In the genomic region with DNA sequence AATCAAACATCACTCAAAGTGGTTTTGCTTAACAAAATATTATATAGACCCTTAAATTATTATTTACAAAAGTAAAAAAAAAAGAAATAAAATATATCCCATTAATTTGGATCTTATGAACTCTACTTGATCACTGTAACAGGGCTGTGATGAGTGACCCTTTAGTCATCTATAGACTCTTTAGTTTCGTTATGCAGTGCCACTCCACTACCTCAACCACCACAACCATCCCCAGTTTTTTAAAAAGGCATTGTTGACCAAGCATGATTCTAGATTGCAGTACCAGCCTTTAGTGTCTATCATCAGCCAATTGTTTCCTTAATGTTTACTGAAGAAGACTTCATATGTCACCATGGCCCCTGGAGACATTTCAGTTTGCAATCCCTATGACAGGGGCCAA, we compare ENCODE assay signal across 21 cellular contexts. TPM values are rescaled to one million over a fixed set of nuclear protein-coding genes. Genes with fewer than 3 reads are reported as not detected.
DNase-seq lines count a peak whose midpoint lies in the region; ATAC-seq, FAIRE-seq and TF ChIP-seq lines count a peak whose summit lies in the region.
"Had no signal": no experiment of that assay in that cellular context is flagged by ENCODE, and none has a peak within 500 bp of the region (broad histone marks: within the 10 kb centered on the region; RNA-seq: fewer than 3 reads in every experiment).

No MANE protein-coding gene starts in this region.

- ATAC-seq in HG03457 (IDR thresholded peaks at IDR 0.05; ENCODE audit: unreplicated experiment) (peak; percentile 55), GM19328 (IDR thresholded peaks at IDR 0.05; ENCODE audit: unreplicated experiment) (no peak)
- peak; percentile 64 for ATAC-seq in stimulated activated effector memory CD8-positive, alpha-beta T cell treated with anti-CD3 and anti-CD28 coated beads, Interleukin-12 subunit alpha, Interleukin-12 subunit beta, amount 100 ng/mL, for 72 hours
- ATAC-seq: left ventricle myocardium superior had no signal

- H3K36me3 ChIP-seq in GM23248 (ENCODE audit: low read depth): no peaks in the 10 kb centered on the region
- H3K36me3 ChIP-seq: ovary had no signal

- no peak overlapping the region for H3K27ac ChIP-seq in GM23248
- H3K27ac ChIP-seq: ovary, tibial artery had no signal

- H3K9me3 Mint-ChIP-seq in stimulated activated effector memory CD8-positive, alpha-beta T cell treated with anti-CD3 and anti-CD28 coated beads, Interleukin-12 subunit alpha, Interleukin-12 subunit beta, amount 100 ng/mL, for 72 hours: no peaks in the 10 kb centered on the region

- H3K4me3 Mint-ChIP-seq in stimulated activated effector memory CD8-positive, alpha-beta T cell treated with anti-CD3 and anti-CD28 coated beads, Interleukin-12 subunit alpha, Interleukin-12 subunit beta, amount 100 ng/mL, for 72 hours: no peak overlapping the region
- H3K4me3 Mint-ChIP-seq: WTC11 had no signal

- H3K9me3 ChIP-seq in GM23248 (ENCODE audit: low read depth): no peaks in the 10 kb centered on the region
- H3K9me3 ChIP-seq: ovary, tibial artery had no signal

- H3K79me2 ChIP-seq in GM23248 (ENCODE audit: insufficient read depth): no peaks in the 10 kb centered on the region

- no peaks in the 10 kb centered on the region for H3K27me3 ChIP-seq in GM23248 (replicated peaks; ENCODE audit: insufficient read depth)
- H3K27me3 ChIP-seq: ovary, tibial artery had no signal

- H3K4me3 ChIP-seq in GM23248: no peak overlapping the region
- H3K4me3 ChIP-seq: ovary, tibial artery had no signal

- no peak overlapping the region for H3K4me2 ChIP-seq in GM23248 (ENCODE audit: unreplicated experiment)

- no peak overlapping the region for H3K27ac Mint-ChIP-seq in stimulated activated effector memory CD8-positive, alpha-beta T cell treated with anti-CD3 and anti-CD28 coated beads, Interleukin-12 subunit alpha, Interleukin-12 subunit beta, amount 100 ng/mL, for 72 hours

- FAIRE-seq in D721Med (lab: Jason Lieb, UNC): no peak

- no peaks in the 10 kb centered on the region for H3K9me2 ChIP-seq in GM23248 (ENCODE audit: insufficient read depth)

- no peak overlapping the region for H3K9ac ChIP-seq in GM23248

- H4K20me1 ChIP-seq in GM23248 (ENCODE audit: insufficient read depth): no peaks in the 10 kb centered on the region

- H3F3A ChIP-seq in GM23248 (ENCODE audit: insufficient read depth): peaks cover 18% of the 10 kb centered on the region

- no peaks in the 10 kb centered on the region for H3K36me3 Mint-ChIP-seq in stimulated activated effector memory CD8-positive, alpha-beta T cell treated with anti-CD3 and anti-CD28 coated beads, Interleukin-12 subunit alpha, Interleukin-12 subunit beta, amount 100 ng/mL, for 72 hours
- H3K36me3 Mint-ChIP-seq: WTC11 had no signal

- H2AFZ ChIP-seq in GM23248: no peak overlapping the region

- H3K4me1 Mint-ChIP-seq in stimulated activated effector memory CD8-positive, alpha-beta T cell treated with anti-CD3 and anti-CD28 coated beads, Interleukin-12 subunit alpha, Interleukin-12 subunit beta, amount 100 ng/mL, for 72 hours: peaks cover 9% of the 10 kb centered on the region

- peaks cover 34% of the 10 kb centered on the region for H3K4me1 ChIP-seq in GM23248 (ENCODE audit: insufficient read depth)
- H3K4me1 ChIP-seq: tibial artery had no signal

- in situ Hi-C loops in GM23248 (cut with MboI): loop anchor here (25.0 kb wide), 1 partner anchor 769 kb away; no protein-coding TSS in a partner anchor

- no peak for TF ChIP-seq CTCF in D721Med (IDR thresholded peaks at IDR 0.05; ENCODE audit: insufficient read depth, missing control alignments)

- DNase-seq in NCI-H748 (lab: John Stamatoyannopoulos, UW; ENCODE audit: unreplicated experiment): peak; percentile 17
- DNase-seq in NCI-H748 treated with DMSO at 0.1 percent for 48 hours (lab: John Stamatoyannopoulos, UW): no peak
- DNase-seq in GM23248: peak; percentile 30
- no peak for DNase-seq in stimulated activated effector memory CD8-positive, alpha-beta T cell treated with anti-CD3 and anti-CD28 coated beads, Interleukin-12 subunit alpha, Interleukin-12 subunit beta, amount 100 ng/mL, for 72 hours (ENCODE audit: low spot score in 2 of 2)
- DNase-seq in SK-N-DZ (ENCODE audit: low spot score): no peak
- no peak for DNase-seq in D721Med (ENCODE audit: insufficient read length, low spot score)
- DNase-seq: activated gamma-delta T cell treated with Interleukin-2 at 50 U/mL for 16 hours; anterior cingulate cortex; GOT3; left ventricle myocardium superior; NCI-H187 treated with DMSO at 0.1 percent for 48 hours; NCI-H774; ovary; stimulated activated CD4-positive, alpha-beta T cell treated with anti-CD3 and anti-CD28 coated beads, Interleukin-2, amount 100 ng/mL, for 48 hours; tibial artery had no signal

- WGBS in GM23248 (ENCODE audit: low coverage in 1 of 2, low lambda C conversion rate in 2 of 2, missing lambda C conversion rate in 2 of 2), 2 experiments: 24 to 29% methylated on average over 1 of the region's 1 CpG

RNA-seq across cellular contexts. Expression of a gene that starts 20.8 kb away (rescaled TPM):
- 2.3 and 5.8 TPM in 2 replicates for total RNA-seq in GM23248 (2014; rRNA removed; shearing (Covaris generic))
- 1.7 and 3.0 TPM in 2 replicates for polyA plus RNA-seq in GM23248 (2016; fragmentation: Nextera tagmentation; extraction: Ambion mirVana)
- polyA plus RNA-seq in SK-N-DZ (2014; cell fraction: cytosol; rRNA removed): 0.19 and 0.76 TPM in 2 replicates
- polyA plus RNA-seq in SK-N-DZ (2014; cell fraction: nucleus; rRNA removed): 0.32 and 3.9 TPM in 2 replicates
- total RNA-seq: A172, chondrocyte, HT-29 had no signal

Comparison
In these comparisons a context has a peak if more than half of its experiments do, and no peak if none do; other contexts are left out.
1. DNase-seq: peak in NCI-H748 (single experiment) and GM23248 (single experiment); none in NCI-H748 treated with DMSO at 0.1 percent for 48 hours (single experiment), stimulated activated effector memory CD8-positive, alpha-beta T cell treated with anti-CD3 and anti-CD28 coated beads, Interleukin-12 subunit alpha, Interleukin-12 subunit beta, amount 100 ng/mL, for 72 hours (0 of 2), SK-N-DZ (single experiment) and D721Med (single experiment).